Comparison of ENCODE assay signal across 19 cellular contexts in genomic region chr12:73531752-73532151, GRCh38.
DNase-seq lines count a peak whose midpoint lies in the region; ATAC-seq, FAIRE-seq and TF ChIP-seq lines count a peak whose summit lies in the region.
"Had no signal": no experiment of that assay in that cellular context is flagged by ENCODE, and none has a peak within 500 bp of the region (broad histone marks: within the 10 kb centered on the region; RNA-seq: fewer than 3 reads in every experiment).

No MANE protein-coding gene starts in this region.

- no peak for ATAC-seq in left cardiac atrium

- no peaks in the 10 kb centered on the region for H3K4me1 Mint-ChIP-seq in osteocyte (ENCODE audit: unreplicated experiment)

- TF ChIP-seq CTCF in osteocyte (IDR thresholded peaks at IDR 0.05), result no peak

- intact Hi-C loops in left cardiac atrium (cut with DNase I), result no loop called here

- H3K36me3 Mint-ChIP-seq in osteocyte (ENCODE audit: unreplicated experiment), result no peaks in the 10 kb centered on the region

- peak; percentile 30 for DNase-seq in ACHN
- peak; percentile 1 for DNase-seq in HTR-8/SVneo (ENCODE audit: insufficient read length, low spot score)
- DNase-seq in glomerular visceral epithelial cell (ENCODE audit: extremely low spot score), result peak; percentile 8
- DNase-seq in non-pigmented ciliary epithelial cell (ENCODE audit: low read depth), result peak; percentile 2
- no peak for DNase-seq in osteocyte (ENCODE audit: extremely low spot score, unreplicated experiment)
- DNase-seq in DMS153 (lab: John Stamatoyannopoulos, UW), result no peak
- no peak for DNase-seq in left cardiac atrium
- DNase-seq: BE2C, EL, GF-D8, GOT3, HCEC 1CT, NCI-H1417, NCI-H1694 treated with DMSO at 0.1 percent for 48 hours, NCI-H446 treated with DMSO at 0.1 percent for 48 hours, NCI-H526 treated with DMSO at 0.1 percent for 48 hours, SHP77 had no signal

- no peak for FAIRE-seq in HTR-8/SVneo (lab: Jason Lieb, UNC)
- FAIRE-seq: D721Med, GM19239 had no signal

- in situ Hi-C loops in ACHN (cut with HindIII; ENCODE audit: low pct_ligation_motif_present, low pct_unique_long_range_greater_than_20kb, low sequenced_read_pairs), result no loop called here

- H3K4me3 Mint-ChIP-seq in osteocyte (ENCODE audit: unreplicated experiment), result no peak overlapping the region

- peaks cover 10% of the 10 kb centered on the region for H3K9me3 Mint-ChIP-seq in osteocyte (ENCODE audit: unreplicated experiment)

- H3K27me3 Mint-ChIP-seq in osteocyte (ENCODE audit: unreplicated experiment), result no peaks in the 10 kb centered on the region

- H3K27ac Mint-ChIP-seq in osteocyte (ENCODE audit: unreplicated experiment), result no peak overlapping the region

Comparison
In these comparisons a context has a peak if more than half of its experiments do, and no peak if none do; other contexts are left out.
1. DNase-seq: peak in ACHN (single experiment), HTR-8/SVneo (single experiment), glomerular visceral epithelial cell (single experiment) and non-pigmented ciliary epithelial cell (single experiment); none in osteocyte (single experiment), DMS153 (single experiment) and left cardiac atrium (single experiment).